Comparison of ENCODE assay signal across 24 cellular contexts in genomic region chr7:2363283-2363682, GRCh38.
"Had no signal": no experiment of that assay in that cellular context is flagged by ENCODE, and none has a peak within 500 bp of the region (broad histone marks: within the 10 kb centered on the region; RNA-seq: fewer than 3 reads in every experiment).

No MANE protein-coding gene starts in this region.

- H3K9me3 Mint-ChIP-seq: naive thymus-derived CD8-positive, alpha-beta T cell; neural crest cell; stimulated activated memory B cell treated with anti-CD40 and anti-IgM and Interleukin-4, amounts not matched to agents 10 μg/mL and 1 μg/mL and 100 μg/mL, for 72 hours; stimulated activated naive CD8-positive, alpha-beta T cell treated with anti-CD3 and anti-CD28 coated beads, Interleukin-15, amount 100 ng/mL, for 72 hours; type B pancreatic cell had no signal

- DNase-seq: head of caudate nucleus; hippocampal formation; kidney; left colon; left lung; lower lobe of right lung; mammary epithelial cell; mesenchymal stem cell; occipital lobe; ovary; stimulated activated CD4-positive, alpha-beta T cell treated with anti-CD3 and anti-CD28 coated beads, Interleukin-12 subunit alpha, Interleukin-12 subunit beta, amount 100 ng/mL, for 4 hours; stimulated activated CD4-positive, alpha-beta T cell treated with anti-CD3 and anti-CD28 coated beads, Interleukin-15, amount 100 ng/mL, for 24 hours; stimulated activated CD4-positive, alpha-beta T cell treated with anti-CD3 and anti-CD28 coated beads, Interleukin-2, amount 100 ng/mL, for 24 hours; stimulated activated CD4-positive, alpha-beta T cell treated with anti-CD3 and anti-CD28 coated beads, Interleukin-4, amount 100 ng/mL, for 24 hours; stimulated activated naive CD4-positive, alpha-beta T cell treated with Interleukin-2 at 50 U/mL for 16 hours; stimulated activated naive CD8-positive, alpha-beta T cell treated with anti-CD3 and anti-CD28 coated beads, Interleukin-15, amount 100 ng/mL, for 72 hours; substantia nigra; uterus had no signal

- ATAC-seq: left colon; left lung; lower lobe of right lung; naive thymus-derived CD8-positive, alpha-beta T cell; sciatic nerve; stimulated activated memory B cell treated with anti-CD40 and anti-IgM and Interleukin-4, amounts not matched to agents 10 μg/mL and 1 μg/mL and 100 μg/mL, for 72 hours; stimulated activated naive CD8-positive, alpha-beta T cell treated with anti-CD3 and anti-CD28 coated beads, Interleukin-15, amount 100 ng/mL, for 72 hours had no signal

- H3K4me3 Mint-ChIP-seq: naive thymus-derived CD8-positive, alpha-beta T cell; neural crest cell; stimulated activated memory B cell treated with anti-CD40 and anti-IgM and Interleukin-4, amounts not matched to agents 10 μg/mL and 1 μg/mL and 100 μg/mL, for 72 hours; stimulated activated naive CD8-positive, alpha-beta T cell treated with anti-CD3 and anti-CD28 coated beads, Interleukin-15, amount 100 ng/mL, for 72 hours; type B pancreatic cell had no signal

- H3K27ac Mint-ChIP-seq: progenitor cell of endocrine pancreas; stimulated activated memory B cell treated with anti-CD40 and anti-IgM and Interleukin-4, amounts not matched to agents 10 μg/mL and 1 μg/mL and 100 μg/mL, for 72 hours; type B pancreatic cell had no signal

- H3K27me3 Mint-ChIP-seq: naive thymus-derived CD8-positive, alpha-beta T cell; progenitor cell of endocrine pancreas; stimulated activated memory B cell treated with anti-CD40 and anti-IgM and Interleukin-4, amounts not matched to agents 10 μg/mL and 1 μg/mL and 100 μg/mL, for 72 hours; stimulated activated naive CD8-positive, alpha-beta T cell treated with anti-CD3 and anti-CD28 coated beads, Interleukin-15, amount 100 ng/mL, for 72 hours; type B pancreatic cell had no signal
